12 cellular contexts compared by ENCODE assay signal in genomic region chr14:55125403-55125802, GRCh38. TPM values are rescaled to one million over a fixed set of nuclear protein-coding genes. Genes with fewer than 3 reads are reported as not detected.
DNase-seq lines count a peak whose midpoint lies in the region; ATAC-seq and TF ChIP-seq lines count a peak whose summit lies in the region.
"Had no signal": no experiment of that assay in that cellular context is flagged by ENCODE, and none has a peak within 500 bp of the region (broad histone marks: within the 10 kb centered on the region; RNA-seq: fewer than 3 reads in every experiment).

No MANE protein-coding gene starts in this region.

- peaks cover 13 to 16% of the 10 kb centered on the region in 2 donors for H3K4me1 ChIP-seq in muscle layer of duodenum (ENCODE audit: control insufficient read depth in 1 of 2, insufficient read depth in 2 of 2, low read length in 2 of 2)

- H3K9me3 Mint-ChIP-seq in Calu3 (ENCODE audit: low read depth, unreplicated experiment): no peaks in the 10 kb centered on the region
- H3K9me3 Mint-ChIP-seq in activated CD4-positive, alpha-beta memory T cell treated with anti-CD3 and anti-CD28 coated beads, Interleukin-2, amount 10 ng/mL, durations not matched to agents 7 days and 5 days: no peaks in the 10 kb centered on the region
- H3K9me3 Mint-ChIP-seq: T-helper 1 cell treated with Interleukin-12 subunit alpha and Interleukin-12 subunit beta and Interleukin-4 antibody, amounts not matched to agents 30 μg/mL and 1 μg/mL, for 36 hours had no signal

- H3K27ac Mint-ChIP-seq in Calu3 (ENCODE audit: unreplicated experiment): peak overlapping the region; percentile 93
- peak overlapping the region; percentile 67 for H3K27ac Mint-ChIP-seq in activated CD4-positive, alpha-beta memory T cell treated with anti-CD3 and anti-CD28 coated beads, Interleukin-2, amount 10 ng/mL, durations not matched to agents 7 days and 5 days
- H3K27ac Mint-ChIP-seq: T-helper 1 cell treated with Interleukin-12 subunit alpha and Interleukin-12 subunit beta and Interleukin-4 antibody, amounts not matched to agents 30 μg/mL and 1 μg/mL, for 36 hours had no signal

- H3K27me3 Mint-ChIP-seq in Calu3 (ENCODE audit: unreplicated experiment): no peaks in the 10 kb centered on the region
- peaks cover 15% of the 10 kb centered on the region for H3K27me3 Mint-ChIP-seq in activated CD4-positive, alpha-beta memory T cell treated with anti-CD3 and anti-CD28 coated beads, Interleukin-2, amount 10 ng/mL, durations not matched to agents 7 days and 5 days

- in situ Hi-C loops in KBM-7 (cut with MboI; ENCODE audit: low pct_unique_long_range_greater_than_20kb, low sequenced_read_pairs): no loop called here

- CTCF ChIA-PET in Calu3 (lab: Charles Lee): no interaction called here
- CTCF ChIA-PET in activated CD4-positive, alpha-beta memory T cell treated with anti-CD3 and anti-CD28 coated beads, Interleukin-2, amount 10 ng/mL, durations not matched to agents 7 days and 5 days (lab: Charles Lee): interaction anchor here (0.7 to 1.8 kb wide), 4 partner anchors 22 to 74 kb away, joined by 3 to 9 read pairs (median 4); partner anchors contain the start of gene MAPK1IP1L

- no peak overlapping the region for H3K4me3 ChIP-seq in muscle layer of duodenum (ENCODE audit: low read depth in 1 of 2, low read length in 2 of 2)
- H3K4me3 ChIP-seq in dorsolateral prefrontal cortex: no peak overlapping the region
- H3K4me3 ChIP-seq in H7 (ENCODE audit: insufficient read depth, low read depth, low read length): no peak overlapping the region

- POLR2A ChIA-PET in activated CD4-positive, alpha-beta memory T cell treated with anti-CD3 and anti-CD28 coated beads, Interleukin-2, amount 10 ng/mL, durations not matched to agents 7 days and 5 days (lab: Charles Lee): interaction anchor here (2.4 to 9.9 kb wide), 2 partner anchors 20 to 27 kb away, joined by 15 to 177 read pairs; no protein-coding TSS in a partner anchor

- peaks cover 67% of the 10 kb centered on the region for H3K4me1 Mint-ChIP-seq in Calu3 (ENCODE audit: low read depth, unreplicated experiment)
- H3K4me1 Mint-ChIP-seq in activated CD4-positive, alpha-beta memory T cell treated with anti-CD3 and anti-CD28 coated beads, Interleukin-2, amount 10 ng/mL, durations not matched to agents 7 days and 5 days: peaks cover 45% of the 10 kb centered on the region

- peaks cover 44% of the 10 kb centered on the region for H3K36me3 Mint-ChIP-seq in Calu3 (ENCODE audit: insufficient read depth, unreplicated experiment)
- H3K36me3 Mint-ChIP-seq in activated CD4-positive, alpha-beta memory T cell treated with anti-CD3 and anti-CD28 coated beads, Interleukin-2, amount 10 ng/mL, durations not matched to agents 7 days and 5 days (ENCODE audit: low read depth): peaks cover 3% of the 10 kb centered on the region

- peak overlapping the region; percentile 37 for H3K4me3 Mint-ChIP-seq in Calu3 (ENCODE audit: low read depth, unreplicated experiment)
- H3K4me3 Mint-ChIP-seq in activated CD4-positive, alpha-beta memory T cell treated with anti-CD3 and anti-CD28 coated beads, Interleukin-2, amount 10 ng/mL, durations not matched to agents 7 days and 5 days: no peak overlapping the region
- H3K4me3 Mint-ChIP-seq: T-helper 1 cell treated with Interleukin-12 subunit alpha and Interleukin-12 subunit beta and Interleukin-4 antibody, amounts not matched to agents 30 μg/mL and 1 μg/mL, for 36 hours had no signal

- no peaks in the 10 kb centered on the region for H3K27me3 ChIP-seq in muscle layer of duodenum (ENCODE audit: low read depth, low read length)
- peaks cover 0 to 15% (median 0%) of the 10 kb centered on the region in 45 donors for H3K27me3 ChIP-seq in dorsolateral prefrontal cortex
- H3K27me3 ChIP-seq in H7 (ENCODE audit: control insufficient read depth, insufficient read depth, low read length): peaks cover 29% of the 10 kb centered on the region
- H3K27me3 ChIP-seq: brain microvascular endothelial cell had no signal

- no TSS peak for BruUV-seq in Calu3 (replicated peaks; lab: Mats Ljungman, UMichigan)

- H3K27ac ChIP-seq in muscle layer of duodenum (ENCODE audit: low read length): peak overlapping the region; percentile 67
- no peak overlapping the region for H3K27ac ChIP-seq in dorsolateral prefrontal cortex
- H3K27ac ChIP-seq: brain microvascular endothelial cell had no signal

- DNase-seq in Calu3: peak; percentile 57
- peak; percentile 55 for DNase-seq in KBM-7
- peak; percentile 56 for DNase-seq in activated CD4-positive, alpha-beta memory T cell treated with anti-CD3 and anti-CD28 coated beads, Interleukin-2, amount 10 ng/mL, durations not matched to agents 7 days and 5 days
- no peak for DNase-seq in dorsolateral prefrontal cortex
- no peak for DNase-seq in H7
- DNase-seq in NCI-H1436 treated with DMSO at 0.1 percent for 48 hours (lab: John Stamatoyannopoulos, UW): no peak
- DNase-seq: brain microvascular endothelial cell, foreskin melanocyte, NCI-H2171 treated with DMSO at 0.1 percent for 48 hours had no signal

- H3K36me3 ChIP-seq in muscle layer of duodenum (ENCODE audit: control insufficient read depth in 1 of 2, insufficient read depth in 2 of 2, low read length in 2 of 2): peaks cover 0 to 3% of the 10 kb centered on the region in 2 donors
- H3K36me3 ChIP-seq in H7 (replicated peaks; ENCODE audit: control insufficient read depth, insufficient read depth, low read length): no peaks in the 10 kb centered on the region
- H3K36me3 ChIP-seq: brain microvascular endothelial cell had no signal

- H3K9me3 ChIP-seq in muscle layer of duodenum (ENCODE audit: control insufficient read depth in 1 of 2, low read length in 2 of 2): no peaks in the 10 kb centered on the region

- intact Hi-C loops in Calu3 (cut with micrococcal nuclease; ENCODE audit: unreplicated experiment) (no loop called here), dorsolateral prefrontal cortex (cut with DNase I) (no loop called here)

- TF ChIP-seq CTCF in Calu3 (IDR thresholded peaks at IDR 0.05; ENCODE audit: unreplicated experiment) (no peak), dorsolateral prefrontal cortex (IDR thresholded peaks at IDR 0.05 in 54 of 56, conservative IDR thresholded peaks at IDR 0.05 in 2 of 56; ENCODE audit: low read depth in 1 of 56, partially characterized antibody in 56 of 56) (no peak)

- no peak for ATAC-seq in GM21723 (IDR thresholded peaks at IDR 0.05; ENCODE audit: unreplicated experiment)

RNA-seq across cellular contexts. Expression of gene LGALS3, which starts 3.6 kb away (rescaled TPM):
- total RNA-seq in Calu3 (2022) (429 and 672 TPM in 2 replicates), dorsolateral prefrontal cortex (100 to 1,000 TPM in 4 of 120 experiments, 10 to 100 TPM in 116; 16.6 to 109 (median 36.7) TPM)
- 10 to 100 TPM; 70.5 to 71.3 TPM for total RNA-seq in activated CD4-positive, alpha-beta memory T cell treated with anti-CD3 and anti-CD28 coated beads, Interleukin-2, amount 10 ng/mL, durations not matched to agents 7 days and 5 days
- 0.18 and 1.6 TPM in 2 replicates for total RNA-seq in H7 (2014; rRNA removed; shearing (Covaris generic))

Comparison
In these comparisons a context has a peak if more than half of its experiments do, and no peak if none do; other contexts are left out.
1. DNase-seq: peak in Calu3 (single experiment), KBM-7 (single experiment) and activated CD4-positive, alpha-beta memory T cell treated with anti-CD3 and anti-CD28 coated beads, Interleukin-2, amount 10 ng/mL, durations not matched to agents 7 days and 5 days (single experiment); none in dorsolateral prefrontal cortex (0 of 10), H7 (single experiment) and NCI-H1436 treated with DMSO at 0.1 percent for 48 hours (single experiment).